In genomic region chr12:124914392-124915248, GRCh38 we compare ENCODE assay signal across 8 cellular contexts. TPM values are rescaled to one million over a fixed set of nuclear protein-coding genes. Genes with fewer than 3 reads are reported as not detected.
DNase-seq lines count a peak whose midpoint lies in the region; ATAC-seq and TF ChIP-seq lines count a peak whose summit lies in the region.

Gene UBC, minus strand, starts transcription at chr12:124914650. Its CDS starts 879 bp downstream, at chr12:124913771.

- peak within 1 kb of the TSS; percentile 97 for H3K9ac ChIP-seq in neural progenitor cell

- peak within 1 kb of the TSS; percentile 84 for H3K4me2 ChIP-seq in neural progenitor cell

- H3K9me3 Mint-ChIP-seq in activated T-cell treated with anti-CD3 and anti-CD28 coated beads, Interleukin-2, amount 50 U/mL, for 24 hours: no peaks in the 10 kb centered on the region
- peaks cover 5% of the 10 kb centered on the region for H3K9me3 Mint-ChIP-seq in neural progenitor cell

- peaks cover 4% of the 10 kb centered on the region for H3K27me3 Mint-ChIP-seq in activated T-cell treated with anti-CD3 and anti-CD28 coated beads, Interleukin-2, amount 50 U/mL, for 24 hours
- H3K27me3 Mint-ChIP-seq in neural progenitor cell (ENCODE audit: insufficient read depth, low read depth): peaks cover 28% of the 10 kb centered on the region

- peak; percentile 33 for ATAC-seq in GM21423 (IDR thresholded peaks at IDR 0.05; ENCODE audit: unreplicated experiment)

- peak within 1 kb of the TSS; percentile 100 for H3K4me3 Mint-ChIP-seq in activated T-cell treated with anti-CD3 and anti-CD28 coated beads, Interleukin-2, amount 50 U/mL, for 24 hours
- peak within 1 kb of the TSS; percentile 100 for H3K4me3 Mint-ChIP-seq in neural progenitor cell

- peaks cover 43% of the 10 kb centered on the region for H4K20me1 ChIP-seq in neural progenitor cell (ENCODE audit: low read depth)

- H3K9me3 ChIP-seq in neural progenitor cell (ENCODE audit: low read depth): no peaks in the 10 kb centered on the region

- H3K79me2 ChIP-seq in neural progenitor cell (ENCODE audit: low read depth): peaks cover 50% of the 10 kb centered on the region

- peak within 1 kb of the TSS; percentile 99 for H3K27ac ChIP-seq in neural progenitor cell

- peak within 1 kb of the TSS; percentile 98 for H2AFZ ChIP-seq in neural progenitor cell (replicated peaks)

- no peaks in the 10 kb centered on the region for H3K27me3 ChIP-seq in neural progenitor cell

- H3K4me1 Mint-ChIP-seq in activated T-cell treated with anti-CD3 and anti-CD28 coated beads, Interleukin-2, amount 50 U/mL, for 24 hours (ENCODE audit: low read depth): peaks cover 88% of the 10 kb centered on the region
- H3K4me1 Mint-ChIP-seq in neural progenitor cell: peaks cover 75% of the 10 kb centered on the region

- peaks cover 43% of the 10 kb centered on the region for H3K36me3 Mint-ChIP-seq in activated T-cell treated with anti-CD3 and anti-CD28 coated beads, Interleukin-2, amount 50 U/mL, for 24 hours (ENCODE audit: low read depth)
- peaks cover 32% of the 10 kb centered on the region for H3K36me3 Mint-ChIP-seq in neural progenitor cell

- H3F3A ChIP-seq in neural progenitor cell (ENCODE audit: low read depth): peaks cover 61% of the 10 kb centered on the region

- peak within 1 kb of the TSS; percentile 100 for H3K4me3 ChIP-seq in fibroblast of pulmonary artery (replicated peaks; ENCODE audit: low read depth, low read length)
- peak within 1 kb of the TSS; percentile 90 for H3K4me3 ChIP-seq in neural progenitor cell

- H3K36me3 ChIP-seq in neural progenitor cell: no peaks in the 10 kb centered on the region

- H3K27ac Mint-ChIP-seq in activated T-cell treated with anti-CD3 and anti-CD28 coated beads, Interleukin-2, amount 50 U/mL, for 24 hours: peak within 1 kb of the TSS; percentile 100
- H3K27ac Mint-ChIP-seq in neural progenitor cell: peak within 1 kb of the TSS; percentile 100

- peak; percentile 93 for DNase-seq in Ammon's horn (ENCODE audit: low spot score)
- DNase-seq in LHCN-M2 (ENCODE audit: low read depth): peak; percentile 91
- DNase-seq in activated T-cell treated with anti-CD3 and anti-CD28 coated beads, Interleukin-2, amount 50 U/mL, for 24 hours: peak; percentile 92
- DNase-seq in fibroblast of pulmonary artery (ENCODE audit: low read depth): peak; percentile 96
- DNase-seq in neural progenitor cell (ENCODE audit: low spot score): peak; percentile 95
- no peak for DNase-seq in NCI-H2107 (lab: John Stamatoyannopoulos, UW)

- TF ChIP-seq CTCF in fibroblast of pulmonary artery (IDR thresholded peaks at IDR 0.05; ENCODE audit: low read length, missing control alignments) (no peak), neural progenitor cell (IDR thresholded peaks at IDR 0.05) (no peak), subcutaneous adipose tissue (IDR thresholded peaks at IDR 0.05; ENCODE audit: low read depth) (no peak)

- H3K4me1 ChIP-seq in neural progenitor cell: peaks cover 32% of the 10 kb centered on the region

RNA-seq across cellular contexts. Expression of gene UBC, which starts in this region (rescaled TPM):
- total RNA-seq in LHCN-M2 (2014; rRNA removed) (1,439 and 1,479 TPM in 2 replicates), neural progenitor cell (ENCODE audit: low replicate concordance) (857 and 897 TPM in 2 replicates), subcutaneous adipose tissue (1,000 to 10,000 TPM in 3 of 4 donors, 100 to 1,000 TPM in 1; 930 to 1,581 (median 1,433) TPM)
- polyA plus RNA-seq in LHCN-M2 (2012): 1,556 TPM
